ENCODE assay signal across 1 cellular context in the genomic region with DNA sequence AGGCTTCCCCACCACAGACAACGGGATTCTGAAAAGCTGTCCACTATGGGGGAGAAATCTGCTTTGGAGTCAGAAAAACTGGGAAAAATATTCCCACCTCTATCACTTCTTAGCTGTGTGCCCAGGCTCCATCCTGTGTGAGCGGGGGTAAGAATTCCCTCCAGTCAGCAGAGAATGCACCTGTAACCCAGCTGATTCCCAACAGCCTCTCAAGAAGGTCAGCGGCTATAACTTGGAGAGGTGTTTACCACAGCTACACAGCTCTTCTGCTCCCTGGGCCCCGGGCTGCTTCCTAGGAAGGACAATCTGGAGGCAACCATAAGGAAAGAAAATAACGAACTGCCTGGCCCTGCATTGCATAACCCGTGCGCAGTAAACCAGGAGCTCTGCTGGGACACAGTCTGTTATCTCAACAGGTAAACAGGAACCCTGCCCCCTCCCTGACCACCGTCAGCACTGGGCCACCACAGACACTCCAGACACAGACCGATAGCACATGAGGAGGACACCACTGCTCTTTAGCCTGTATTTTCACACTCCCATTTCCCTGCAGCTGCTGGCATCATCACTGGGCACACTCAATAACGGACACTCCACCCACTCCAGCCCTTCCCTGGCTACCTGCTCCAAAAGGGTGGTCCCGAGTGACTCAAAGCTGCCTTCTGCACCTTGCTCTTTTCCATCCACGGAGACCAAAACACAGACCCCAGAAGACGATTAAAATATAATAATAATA.
TF ChIP-seq lines count a peak whose summit lies in the region.

No MANE protein-coding gene starts in this region.

TF ChIP-seq in HCT116, 20 proteins besides CTCF, POLR2A, EP300 and RAD21 (continued from another document):
- TF ChIP-seq JUND (IDR thresholded peaks at IDR 0.05) (no peak), SP1 (IDR thresholded peaks at IDR 0.05; ENCODE audit: low read depth) (no peak), TCF7L2 (IDR thresholded peaks at IDR 0.05; ENCODE audit: borderline replicate concordance, extremely low read depth, insufficient read depth, insufficient read length) (no peak), SIN3A (IDR thresholded peaks at IDR 0.05; ENCODE audit: low read depth) (no peak), ZNF274 (IDR thresholded peaks at IDR 0.05; ENCODE audit: low read depth, low read length) (no peak), ZFX (IDR thresholded peaks at IDR 0.05) (no peak)
- TF ChIP-seq, protein P1, sequence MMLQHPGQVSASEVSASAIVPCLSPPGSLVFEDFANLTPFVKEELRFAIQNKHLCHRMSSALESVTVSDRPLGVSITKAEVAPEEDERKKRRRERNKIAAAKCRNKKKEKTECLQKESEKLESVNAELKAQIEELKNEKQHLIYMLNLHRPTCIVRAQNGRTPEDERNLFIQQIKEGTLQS (IDR thresholded peaks at IDR 0.05), result no peak
